Comparison of ENCODE assay signal across 12 cellular contexts in the genomic region with DNA sequence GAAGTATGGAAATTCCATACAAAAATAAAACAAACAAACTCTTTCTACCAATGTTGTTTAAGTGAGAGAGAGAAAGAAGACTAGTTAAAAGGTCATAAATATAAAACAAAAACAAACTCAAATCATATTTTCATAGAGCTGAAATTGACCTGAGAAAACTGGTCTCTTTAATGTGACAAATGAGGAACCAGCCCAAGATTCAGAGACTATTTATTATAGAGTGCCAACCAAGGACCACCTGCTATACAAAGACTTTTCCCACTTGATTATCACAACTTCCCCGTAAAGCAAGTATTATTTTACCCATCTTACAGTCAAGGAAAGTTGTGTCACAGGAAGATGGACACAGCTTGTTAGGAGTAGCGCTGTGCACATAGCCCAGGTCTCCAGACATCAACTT. TPM values are rescaled to one million over a fixed set of nuclear protein-coding genes. Genes with fewer than 3 reads are reported as not detected.
DNase-seq lines count a peak whose midpoint lies in the region; ATAC-seq and TF ChIP-seq lines count a peak whose summit lies in the region.
"Had no signal": no experiment of that assay in that cellular context is flagged by ENCODE, and none has a peak within 500 bp of the region (broad histone marks: within the 10 kb centered on the region; RNA-seq: fewer than 3 reads in every experiment).

No MANE protein-coding gene starts in this region.

- peak overlapping the region; percentile 67 for H3K4me3 Mint-ChIP-seq in activated CD4-positive, alpha-beta T cell treated with anti-CD3 and anti-CD28 coated beads for 36 hours
- peak overlapping the region; percentile 72 for H3K4me3 Mint-ChIP-seq in activated T-helper 1 cell treated with anti-CD3 and anti-CD28 coated beads, Interleukin-12 subunit alpha, Interleukin-12 subunit beta, Interleukin-2, Interleukin-4 antibody, amounts not matched to agents 30 ng/mL and 10 ng/mL and 1 ng/mL, durations not matched to agents 14 hours and 24 hours and 36 hours
- H3K4me3 Mint-ChIP-seq in Caco-2 (ENCODE audit: unreplicated experiment), result no peak overlapping the region
- H3K4me3 Mint-ChIP-seq: WTC11 had no signal

- H3K27me3 ChIP-seq in Caco-2 (replicated peaks; ENCODE audit: control insufficient read depth, insufficient read depth, low read length), result no peaks in the 10 kb centered on the region
- H3K27me3 ChIP-seq: sigmoid colon had no signal

- no peak for TF ChIP-seq CTCF in Caco-2 (IDR thresholded peaks at IDR 0.05; ENCODE audit: insufficient read depth in 1 of 2, low read depth in 1 of 2, low read length in 1 of 2, severe bottlenecking in 1 of 2, unreplicated experiment in 1 of 2)

- peak overlapping the region; percentile 45 for H3K27ac ChIP-seq in KOPT-K1 (ENCODE audit: low read depth, low read length, poor library complexity, severe bottlenecking)
- H3K27ac ChIP-seq in skin epidermis, result peak overlapping the region in 11 of 21 experiments; percentile 2 to 83 (median 50)
- H3K27ac ChIP-seq: coronary artery had no signal

- H3K4me3 ChIP-seq in skin epidermis (no peak overlapping the region), Caco-2 (ENCODE audit: low read depth, low read length) (no peak overlapping the region)
- H3K4me3 ChIP-seq: coronary artery, sigmoid colon had no signal

- H3K36me3 ChIP-seq in KOPT-K1 (ENCODE audit: insufficient read depth, low read length) (no peaks in the 10 kb centered on the region), Caco-2 (ENCODE audit: control insufficient read depth, insufficient read depth, low read length) (no peaks in the 10 kb centered on the region)
- H3K36me3 ChIP-seq: sigmoid colon had no signal

- H3K4me1 Mint-ChIP-seq in activated CD4-positive, alpha-beta T cell treated with anti-CD3 and anti-CD28 coated beads for 36 hours, result peaks cover 98% of the 10 kb centered on the region
- H3K4me1 Mint-ChIP-seq in activated T-helper 1 cell treated with anti-CD3 and anti-CD28 coated beads, Interleukin-12 subunit alpha, Interleukin-12 subunit beta, Interleukin-2, Interleukin-4 antibody, amounts not matched to agents 30 ng/mL and 10 ng/mL and 1 ng/mL, durations not matched to agents 14 hours and 24 hours and 36 hours (ENCODE audit: low read depth), result peaks cover 94% of the 10 kb centered on the region
- H3K4me1 Mint-ChIP-seq in Caco-2 (ENCODE audit: low read depth, unreplicated experiment), result no peaks in the 10 kb centered on the region
- H3K4me1 Mint-ChIP-seq: WTC11 had no signal

- no peaks in the 10 kb centered on the region for H3K9me3 ChIP-seq in KOPT-K1 (ENCODE audit: insufficient read depth, low read length, poor library complexity, severe bottlenecking)
- H3K9me3 ChIP-seq in Caco-2, result no peaks in the 10 kb centered on the region
- H3K9me3 ChIP-seq: sigmoid colon had no signal

- no peak for DNase-seq in activated CD4-positive, alpha-beta T cell treated with anti-CD3 and anti-CD28 coated beads for 36 hours
- no peak for DNase-seq in activated CD4-positive, alpha-beta T cell treated with anti-CD3 and anti-CD28 coated beads, Interleukin-2, amount 50 U/mL, for 1 hour
- no peak for DNase-seq in activated T-helper 1 cell treated with anti-CD3 and anti-CD28 coated beads, Interleukin-12 subunit alpha, Interleukin-12 subunit beta, Interleukin-2, Interleukin-4 antibody, amounts not matched to agents 30 ng/mL and 10 ng/mL and 1 ng/mL, durations not matched to agents 14 hours and 24 hours and 36 hours (ENCODE audit: low spot score)
- DNase-seq in G401 (ENCODE audit: low spot score) (no peak), Caco-2 (no peak)
- DNase-seq: NCI-H446 treated with DMSO at 0.1 percent for 48 hours, sigmoid colon had no signal

- in situ Hi-C loops in G401 (cut with HindIII; ENCODE audit: low sequenced_read_pairs), result no loop called here

- no peak for ATAC-seq in activated CD4-positive, alpha-beta T cell treated with anti-CD3 and anti-CD28 coated beads for 36 hours
- ATAC-seq in HG02763 (IDR thresholded peaks at IDR 0.05; ENCODE audit: unreplicated experiment), result no peak
- ATAC-seq: WTC11 had no signal

- no peaks in the 10 kb centered on the region for H3K27me3 Mint-ChIP-seq in activated CD4-positive, alpha-beta T cell treated with anti-CD3 and anti-CD28 coated beads for 36 hours
- H3K27me3 Mint-ChIP-seq in activated T-helper 1 cell treated with anti-CD3 and anti-CD28 coated beads, Interleukin-12 subunit alpha, Interleukin-12 subunit beta, Interleukin-2, Interleukin-4 antibody, amounts not matched to agents 30 ng/mL and 10 ng/mL and 1 ng/mL, durations not matched to agents 14 hours and 24 hours and 36 hours (ENCODE audit: insufficient read depth), result no peaks in the 10 kb centered on the region
- H3K27me3 Mint-ChIP-seq in Caco-2 (ENCODE audit: insufficient read depth, unreplicated experiment), result peaks cover 18% of the 10 kb centered on the region

- peak overlapping the region; percentile 93 for H3K27ac Mint-ChIP-seq in activated CD4-positive, alpha-beta T cell treated with anti-CD3 and anti-CD28 coated beads for 36 hours
- H3K27ac Mint-ChIP-seq in activated T-helper 1 cell treated with anti-CD3 and anti-CD28 coated beads, Interleukin-12 subunit alpha, Interleukin-12 subunit beta, Interleukin-2, Interleukin-4 antibody, amounts not matched to agents 30 ng/mL and 10 ng/mL and 1 ng/mL, durations not matched to agents 14 hours and 24 hours and 36 hours, result peak overlapping the region; percentile 83
- H3K27ac Mint-ChIP-seq in Caco-2 (ENCODE audit: unreplicated experiment), result no peak overlapping the region
- H3K27ac Mint-ChIP-seq: WTC11 had no signal

- intact Hi-C loops in activated CD4-positive, alpha-beta T cell treated with anti-CD3 and anti-CD28 coated beads for 36 hours (cut with DNase I, micrococcal nuclease), result loop anchor here in 1 of 2 experiments (1.0 to 2.0 kb wide), 4 partner anchors 11 to 84 kb away; no protein-coding TSS in a partner anchor
- intact Hi-C loops in activated T-helper 1 cell treated with anti-CD3 and anti-CD28 coated beads, Interleukin-12 subunit alpha, Interleukin-12 subunit beta, Interleukin-2, Interleukin-4 antibody, amounts not matched to agents 30 ng/mL and 10 ng/mL and 1 ng/mL, durations not matched to agents 14 hours and 24 hours and 36 hours (cut with micrococcal nuclease), result loop anchor here (1.0 to 2.0 kb wide), 2 partner anchors 10 to 308 kb away; no protein-coding TSS in a partner anchor
- intact Hi-C loops in Caco-2 (cut with micrococcal nuclease; ENCODE audit: unreplicated experiment), result no loop called here

- POLR2A ChIA-PET in activated CD4-positive, alpha-beta T cell treated with anti-CD3 and anti-CD28 coated beads for 36 hours (lab: Charles Lee), result interaction anchor here (0.6 to 0.9 kb wide), 2 partner anchors 11 kb away, joined by 4 to 5 read pairs; no protein-coding TSS in a partner anchor
- POLR2A ChIA-PET in Caco-2 (lab: Charles Lee), result no interaction called here

- CTCF ChIA-PET in activated CD4-positive, alpha-beta T cell treated with anti-CD3 and anti-CD28 coated beads for 36 hours (lab: Charles Lee), result interaction anchor here (0.9 to 3.0 kb wide), 8 partner anchors 10 to 184 kb away, joined by 3 to 11 read pairs (median 4); no protein-coding TSS in a partner anchor
- CTCF ChIA-PET in Caco-2 (lab: Charles Lee), result no interaction called here

- H3K4me1 ChIP-seq in Caco-2, result 0 out of 2 replicates have a peak, but pooled peaks cover 6% of the 10 kb centered on the region

- H3K9me3 Mint-ChIP-seq in activated CD4-positive, alpha-beta T cell treated with anti-CD3 and anti-CD28 coated beads for 36 hours (ENCODE audit: low read depth), result peaks cover 12% of the 10 kb centered on the region
- H3K9me3 Mint-ChIP-seq in activated T-helper 1 cell treated with anti-CD3 and anti-CD28 coated beads, Interleukin-12 subunit alpha, Interleukin-12 subunit beta, Interleukin-2, Interleukin-4 antibody, amounts not matched to agents 30 ng/mL and 10 ng/mL and 1 ng/mL, durations not matched to agents 14 hours and 24 hours and 36 hours, result peaks cover 13% of the 10 kb centered on the region
- H3K9me3 Mint-ChIP-seq in Caco-2 (ENCODE audit: unreplicated experiment), result no peaks in the 10 kb centered on the region

- peaks cover 66% of the 10 kb centered on the region for H3K36me3 Mint-ChIP-seq in activated CD4-positive, alpha-beta T cell treated with anti-CD3 and anti-CD28 coated beads for 36 hours (ENCODE audit: low read depth)
- peaks cover 38% of the 10 kb centered on the region for H3K36me3 Mint-ChIP-seq in activated T-helper 1 cell treated with anti-CD3 and anti-CD28 coated beads, Interleukin-12 subunit alpha, Interleukin-12 subunit beta, Interleukin-2, Interleukin-4 antibody, amounts not matched to agents 30 ng/mL and 10 ng/mL and 1 ng/mL, durations not matched to agents 14 hours and 24 hours and 36 hours (ENCODE audit: low read depth)
- no peaks in the 10 kb centered on the region for H3K36me3 Mint-ChIP-seq in Caco-2 (ENCODE audit: insufficient read depth, unreplicated experiment)
- H3K36me3 Mint-ChIP-seq: WTC11 had no signal

- no TSS peak for BruUV-seq in Caco-2 (replicated peaks; lab: Mats Ljungman, UMichigan)

RNA-seq across cellular contexts. Expression of a gene that starts 13.3 kb away (rescaled TPM):
- total RNA-seq in activated CD4-positive, alpha-beta T cell treated with anti-CD3 and anti-CD28 coated beads for 36 hours, result 100 to 1,000 TPM; 122 to 181 TPM
- total RNA-seq in activated T-helper 1 cell treated with anti-CD3 and anti-CD28 coated beads, Interleukin-12 subunit alpha, Interleukin-12 subunit beta, Interleukin-2, Interleukin-4 antibody, amounts not matched to agents 30 ng/mL and 10 ng/mL and 1 ng/mL, durations not matched to agents 14 hours and 24 hours and 36 hours, result 153 and 159 TPM in 2 replicates
- total RNA-seq in G401 (2014; rRNA removed; shearing (Covaris generic)), result not detected in 2 replicates
- total RNA-seq in Caco-2 (2022), result 1.0 and 3.1 TPM in 2 replicates

Comparison
In these comparisons a context has a peak if more than half of its experiments do, and no peak if none do; other contexts are left out.
1. RNA of a gene that starts 13.3 kb away (total RNA-seq): 122 to 181 TPM in activated CD4-positive, alpha-beta T cell treated with anti-CD3 and anti-CD28 coated beads for 36 hours and 153 to 159 TPM in activated T-helper 1 cell treated with anti-CD3 and anti-CD28 coated beads, Interleukin-12 subunit alpha, Interleukin-12 subunit beta, Interleukin-2, Interleukin-4 antibody, amounts not matched to agents 30 ng/mL and 10 ng/mL and 1 ng/mL, durations not matched to agents 14 hours and 24 hours and 36 hours; 1.0 to 3.1 TPM in Caco-2 and not detected in G401; every median in the first group is over 10 times any median in the second.